In genomic region chr15:93974804-93975481, GRCh38 we compare ENCODE assay signal across 8 cellular contexts.
A peak's percentile ranks its signal among the peaks of the same experiment; 100 is the strongest.
DNase-seq lines count a peak whose midpoint lies in the region; ATAC-seq and TF ChIP-seq lines count a peak whose summit lies in the region.

No MANE protein-coding gene starts in this region.

- peak overlapping the region in 2 of 3 experiments; percentile 11 to 27 for H3K27ac Mint-ChIP-seq in nephron
- no peak overlapping the region for H3K27ac Mint-ChIP-seq in activated CD8-positive, alpha-beta memory T cell treated with anti-CD3 and anti-CD28 coated beads, Interleukin-2, amount 10 ng/mL, durations not matched to agents 7 days and 5 days

- H2AFZ ChIP-seq in mammary epithelial cell (ENCODE audit: low read depth, low read length): no peak overlapping the region

- no peaks in the 10 kb centered on the region for H4K20me1 ChIP-seq in mammary epithelial cell (ENCODE audit: insufficient read depth, low read length)

- intact Hi-C loops in mammary epithelial cell (cut with micrococcal nuclease): loop anchor here (1.0 to 10.0 kb wide), 5 partner anchors 330 to 944 kb away; no protein-coding TSS in a partner anchor

- in situ Hi-C loops in Caki2 (cut with HindIII; ENCODE audit: low pct_unique_long_range_greater_than_20kb, low sequenced_read_pairs): no loop called here
- in situ Hi-C loops in mammary epithelial cell (cut with MboI; ENCODE audit: low sequenced_read_pairs in 2 of 2): loop anchor here (25.0 kb wide), 2 partner anchors 888 to 938 kb away; partner anchors contain the start of gene RGMA (in 1 of the 2)

- dilution Hi-C loops in mammary epithelial cell (cut with HindIII; ENCODE audit: low sequenced_read_pairs): no loop called here

- ATAC-seq in HG02798 (IDR thresholded peaks at IDR 0.05; ENCODE audit: poor library complexity, unreplicated experiment): no peak
- no peak for ATAC-seq in activated CD8-positive, alpha-beta memory T cell treated with anti-CD3 and anti-CD28 coated beads, Interleukin-2, amount 10 ng/mL, durations not matched to agents 7 days and 5 days

- H3K9ac ChIP-seq in mammary epithelial cell (ENCODE audit: insufficient read depth, low read length): no peak overlapping the region

- no peaks in the 10 kb centered on the region for H3K9me3 ChIP-seq in mammary epithelial cell (replicated peaks; ENCODE audit: insufficient read depth, low read length)

- BruUV-seq in mammary epithelial cell (replicated peaks; lab: Mats Ljungman, UMichigan): no TSS peak

- H3K9me3 Mint-ChIP-seq in nephron: peaks cover 2% of the 10 kb centered on the region
- H3K9me3 Mint-ChIP-seq in activated CD8-positive, alpha-beta memory T cell treated with anti-CD3 and anti-CD28 coated beads, Interleukin-2, amount 10 ng/mL, durations not matched to agents 7 days and 5 days (ENCODE audit: low read depth): no peaks in the 10 kb centered on the region

- TF ChIP-seq CTCF in mammary epithelial cell (conservative IDR thresholded peaks at IDR 0.05 in 1 of 2, IDR thresholded peaks at IDR 0.05 in 1 of 2; ENCODE audit: extremely low read depth in 1 of 2, insufficient read depth in 1 of 2, low read depth in 1 of 2, low read length in 2 of 2): peak; percentile 48 to 77
- TF ChIP-seq CTCF in nephron (IDR thresholded peaks at IDR 0.05; ENCODE audit: unreplicated experiment in 3 of 3): peak; percentile 42 to 62 (median 56)

- DNase-seq in Caki2 (ENCODE audit: low read depth): peak; percentile 18
- DNase-seq in NCI-H1092 treated with DMSO at 0.1 percent for 48 hours (lab: John Stamatoyannopoulos, UW): peak; percentile 60
- peak; percentile 33 for DNase-seq in mammary epithelial cell
- no peak for DNase-seq in activated effector memory CD4-positive, alpha-beta T cell treated with Interleukin-2 at 50 U/mL for 16 hours
- DNase-seq in GOT3 (lab: John Stamatoyannopoulos, UW): no peak
- DNase-seq in activated CD8-positive, alpha-beta memory T cell treated with anti-CD3 and anti-CD28 coated beads, Interleukin-2, amount 10 ng/mL, durations not matched to agents 7 days and 5 days: no peak

- peaks cover 16% of the 10 kb centered on the region for H3K4me1 Mint-ChIP-seq in nephron
- no peaks in the 10 kb centered on the region for H3K4me1 Mint-ChIP-seq in activated CD8-positive, alpha-beta memory T cell treated with anti-CD3 and anti-CD28 coated beads, Interleukin-2, amount 10 ng/mL, durations not matched to agents 7 days and 5 days

- H3K4me2 ChIP-seq in mammary epithelial cell (ENCODE audit: insufficient read depth, low read depth, low read length): no peak overlapping the region

- H3K36me3 ChIP-seq in mammary epithelial cell (ENCODE audit: insufficient read depth, low read length): no peaks in the 10 kb centered on the region

- no peak overlapping the region for H3K4me3 Mint-ChIP-seq in nephron
- H3K4me3 Mint-ChIP-seq in activated CD8-positive, alpha-beta memory T cell treated with anti-CD3 and anti-CD28 coated beads, Interleukin-2, amount 10 ng/mL, durations not matched to agents 7 days and 5 days: no peak overlapping the region

- WGBS in mammary epithelial cell (ENCODE audit: low coverage, missing lambda C conversion rate): 7% methylated on average over 4 of the region's 6 CpGs

- no peaks in the 10 kb centered on the region for H3K79me2 ChIP-seq in mammary epithelial cell (ENCODE audit: insufficient read depth, low read length)

- CTCF ChIA-PET in mammary epithelial cell (lab: Charles Lee; ENCODE audit: low non-redundant PET): interaction anchor here (0.5 to 2.0 kb wide), 7 partner anchors 34 to 887 kb away, joined by 3 to 33 read pairs (median 5); no protein-coding TSS in a partner anchor
- CTCF ChIA-PET in activated CD8-positive, alpha-beta memory T cell treated with anti-CD3 and anti-CD28 coated beads, Interleukin-2, amount 10 ng/mL, durations not matched to agents 7 days and 5 days (lab: Charles Lee): no interaction called here

- H3K4me1 ChIP-seq in mammary epithelial cell (ENCODE audit: insufficient read depth, low read length): no peaks in the 10 kb centered on the region

- H3K27me3 Mint-ChIP-seq in nephron (ENCODE audit: low read depth): peaks cover 6% of the 10 kb centered on the region
- no peaks in the 10 kb centered on the region for H3K27me3 Mint-ChIP-seq in activated CD8-positive, alpha-beta memory T cell treated with anti-CD3 and anti-CD28 coated beads, Interleukin-2, amount 10 ng/mL, durations not matched to agents 7 days and 5 days

- no peaks in the 10 kb centered on the region for H3K36me3 Mint-ChIP-seq in nephron (ENCODE audit: low read depth)
- no peaks in the 10 kb centered on the region for H3K36me3 Mint-ChIP-seq in activated CD8-positive, alpha-beta memory T cell treated with anti-CD3 and anti-CD28 coated beads, Interleukin-2, amount 10 ng/mL, durations not matched to agents 7 days and 5 days

- H3K27ac ChIP-seq in mammary epithelial cell (ENCODE audit: insufficient read depth, low read depth, low read length): no peak overlapping the region

- H3K27me3 ChIP-seq in mammary epithelial cell (ENCODE audit: insufficient read depth, low read length): no peaks in the 10 kb centered on the region

- H3K4me3 ChIP-seq in mammary epithelial cell (replicated peaks in 1 of 3; ENCODE audit: insufficient read depth in 1 of 3, low read depth in 2 of 3, low read length in 3 of 3): no peak overlapping the region

Comparison
In these comparisons a context has a peak if more than half of its experiments do, and no peak if none do; other contexts are left out.
1. DNase-seq: peak in Caki2 (single experiment), NCI-H1092 treated with DMSO at 0.1 percent for 48 hours (single experiment) and mammary epithelial cell (single experiment); none in activated effector memory CD4-positive, alpha-beta T cell treated with Interleukin-2 at 50 U/mL for 16 hours (single experiment), GOT3 (single experiment) and activated CD8-positive, alpha-beta memory T cell treated with anti-CD3 and anti-CD28 coated beads, Interleukin-2, amount 10 ng/mL, durations not matched to agents 7 days and 5 days (single experiment).